ENCODE assay signal across 9 cellular contexts in the genomic region with DNA sequence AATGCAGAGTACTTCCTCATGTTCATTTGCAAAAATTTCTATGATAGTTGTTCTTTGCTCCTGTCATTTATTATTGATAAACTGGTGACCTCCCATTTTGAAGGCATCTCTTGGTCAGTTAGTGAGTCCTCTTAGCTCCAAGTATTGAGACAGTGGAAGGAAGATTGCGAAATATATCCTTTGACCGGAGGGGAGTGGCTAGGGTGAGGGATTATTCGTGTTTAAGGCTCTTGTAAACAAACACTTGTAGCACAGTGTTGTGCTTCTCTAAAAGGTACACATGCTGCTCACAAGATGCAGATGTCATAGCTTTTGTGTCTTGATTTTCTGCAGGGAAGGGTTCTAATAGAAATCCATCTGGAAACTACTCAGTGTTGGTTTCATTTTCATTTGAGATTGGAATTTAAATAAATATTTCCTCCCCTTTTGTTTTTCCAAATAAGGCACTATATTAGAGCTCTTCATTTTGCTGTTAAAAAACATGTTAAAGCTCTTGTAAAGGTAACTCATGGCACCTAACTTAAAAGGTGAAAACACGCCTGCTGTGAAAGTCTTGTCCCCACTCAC. TPM values are rescaled to one million over a fixed set of nuclear protein-coding genes. Genes with fewer than 3 reads are reported as not detected.
DNase-seq lines count a peak whose midpoint lies in the region; ATAC-seq and TF ChIP-seq lines count a peak whose summit lies in the region.
"Had no signal": no experiment of that assay in that cellular context is flagged by ENCODE, and none has a peak within 500 bp of the region (broad histone marks: within the 10 kb centered on the region; RNA-seq: fewer than 3 reads in every experiment).

No MANE protein-coding gene starts in this region.

- no peak for TF ChIP-seq CTCF in thoracic aorta (IDR thresholded peaks at IDR 0.05)

- H3K27me3 ChIP-seq in thoracic aorta (replicated peaks; ENCODE audit: insufficient read depth): no peaks in the 10 kb centered on the region
- H3K27me3 ChIP-seq: BLaER1 had no signal

- H3K4me1 Mint-ChIP-seq in activated T-helper 2 cell treated with anti-CD3 and anti-CD28 coated beads, Interferon-gamma antibody, Interleukin-2, Interleukin-4, amounts not matched to agents 10 μg/mL and 5 μg/mL and 100 μg/mL, durations not matched to agents 14 hours and 24 hours and 36 hours (ENCODE audit: low read depth): peaks cover 9% of the 10 kb centered on the region

- no peaks in the 10 kb centered on the region for H3K36me3 ChIP-seq in thoracic aorta

- no peaks in the 10 kb centered on the region for H3K4me1 ChIP-seq in thoracic aorta (ENCODE audit: control insufficient read depth in 1 of 2, low read depth in 2 of 2)

- peaks cover 15% of the 10 kb centered on the region for H3K36me3 Mint-ChIP-seq in activated T-helper 2 cell treated with anti-CD3 and anti-CD28 coated beads, Interferon-gamma antibody, Interleukin-2, Interleukin-4, amounts not matched to agents 10 μg/mL and 5 μg/mL and 100 μg/mL, durations not matched to agents 14 hours and 24 hours and 36 hours (ENCODE audit: low read depth)

- no peaks in the 10 kb centered on the region for H3K27me3 Mint-ChIP-seq in activated T-helper 2 cell treated with anti-CD3 and anti-CD28 coated beads, Interferon-gamma antibody, Interleukin-2, Interleukin-4, amounts not matched to agents 10 μg/mL and 5 μg/mL and 100 μg/mL, durations not matched to agents 14 hours and 24 hours and 36 hours (ENCODE audit: low read depth)

- H3K27ac ChIP-seq in thoracic aorta: no peak overlapping the region
- H3K27ac ChIP-seq: BLaER1 had no signal

- H3K4me3 Mint-ChIP-seq in activated T-helper 2 cell treated with anti-CD3 and anti-CD28 coated beads, Interferon-gamma antibody, Interleukin-2, Interleukin-4, amounts not matched to agents 10 μg/mL and 5 μg/mL and 100 μg/mL, durations not matched to agents 14 hours and 24 hours and 36 hours (ENCODE audit: low read depth): no peak overlapping the region

- intact Hi-C loops in activated T-helper 2 cell treated with anti-CD3 and anti-CD28 coated beads, Interferon-gamma antibody, Interleukin-2, Interleukin-4, amounts not matched to agents 10 μg/mL and 5 μg/mL and 100 μg/mL, durations not matched to agents 14 hours and 24 hours and 36 hours (cut with micrococcal nuclease): no loop called here

- no peaks in the 10 kb centered on the region for H3K9me3 Mint-ChIP-seq in activated T-helper 2 cell treated with anti-CD3 and anti-CD28 coated beads, Interferon-gamma antibody, Interleukin-2, Interleukin-4, amounts not matched to agents 10 μg/mL and 5 μg/mL and 100 μg/mL, durations not matched to agents 14 hours and 24 hours and 36 hours

- ATAC-seq in thoracic aorta (ENCODE audit: insufficient number of reproducible peaks, low FRiP score, low read depth): no peak

- H3K27ac Mint-ChIP-seq in activated T-helper 2 cell treated with anti-CD3 and anti-CD28 coated beads, Interferon-gamma antibody, Interleukin-2, Interleukin-4, amounts not matched to agents 10 μg/mL and 5 μg/mL and 100 μg/mL, durations not matched to agents 14 hours and 24 hours and 36 hours: peak overlapping the region; percentile 32

- no peaks in the 10 kb centered on the region for H3K9me3 ChIP-seq in thoracic aorta
- H3K9me3 ChIP-seq: BLaER1 had no signal

- peak overlapping the region; percentile 62 for H3K4me3 ChIP-seq in thoracic aorta
- H3K4me3 ChIP-seq: BLaER1 had no signal

- peak; percentile 21 for DNase-seq in SIG-M5 treated with dmso at 0.1 percent for 504 hours (lab: John Stamatoyannopoulos, UW; ENCODE audit: unreplicated experiment)
- no peak for DNase-seq in SIG-M5 (lab: John Stamatoyannopoulos, UW)
- DNase-seq in activated T-helper 2 cell treated with anti-CD3 and anti-CD28 coated beads, Interferon-gamma antibody, Interleukin-2, Interleukin-4, amounts not matched to agents 10 μg/mL and 5 μg/mL and 100 μg/mL, durations not matched to agents 14 hours and 24 hours and 36 hours (ENCODE audit: low spot score): no peak
- DNase-seq in hepatic stellate cell (ENCODE audit: low spot score): peak; percentile 72
- no peak for DNase-seq in thoracic aorta (ENCODE audit: low spot score)
- DNase-seq in amygdala (lab: John Stamatoyannopoulos, UW): no peak
- no peak for DNase-seq in putamen (ENCODE audit: low spot score)
- DNase-seq in superior temporal gyrus (ENCODE audit: extremely low spot score): no peak

RNA-seq across cellular contexts. Expression of gene TXLNG, which starts 21.8 kb away (rescaled TPM):
- 19.9 and 21.4 TPM in 2 replicates for total RNA-seq in activated T-helper 2 cell treated with anti-CD3 and anti-CD28 coated beads, Interferon-gamma antibody, Interleukin-2, Interleukin-4, amounts not matched to agents 10 μg/mL and 5 μg/mL and 100 μg/mL, durations not matched to agents 14 hours and 24 hours and 36 hours
- 10 to 100 TPM; 11.1 to 19.9 TPM for total RNA-seq in thoracic aorta

Comparison
In these comparisons a context has a peak if more than half of its experiments do, and no peak if none do; other contexts are left out.
1. DNase-seq: peak in SIG-M5 treated with dmso at 0.1 percent for 504 hours (single experiment) and hepatic stellate cell (single experiment); none in SIG-M5 (single experiment), activated T-helper 2 cell treated with anti-CD3 and anti-CD28 coated beads, Interferon-gamma antibody, Interleukin-2, Interleukin-4, amounts not matched to agents 10 μg/mL and 5 μg/mL and 100 μg/mL, durations not matched to agents 14 hours and 24 hours and 36 hours (single experiment), thoracic aorta (single experiment), amygdala (0 of 56), putamen (single experiment) and superior temporal gyrus (single experiment).